28 cellular contexts compared by ENCODE assay signal in the genomic region with DNA sequence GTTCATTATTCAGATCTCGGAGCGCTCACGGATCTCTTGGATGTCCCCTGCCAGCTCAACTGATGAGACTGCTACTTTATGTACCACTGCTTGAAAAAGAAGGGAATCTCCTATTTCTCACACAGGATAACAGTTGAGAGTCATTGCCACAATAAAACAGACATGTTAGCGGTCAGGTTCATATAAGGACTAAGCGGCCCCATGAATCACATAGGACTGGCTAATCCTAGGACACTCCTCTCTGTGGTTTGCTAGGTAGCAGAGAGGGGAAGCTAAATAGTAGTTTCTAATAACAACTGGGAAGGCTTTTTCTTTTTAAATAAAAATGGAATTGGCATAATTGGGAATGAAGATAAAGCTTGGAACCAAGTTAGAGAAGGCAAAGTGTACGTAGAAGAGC. TPM values are rescaled to one million over a fixed set of nuclear protein-coding genes. Genes with fewer than 3 reads are reported as not detected.
DNase-seq lines count a peak whose midpoint lies in the region; ATAC-seq, FAIRE-seq and TF ChIP-seq lines count a peak whose summit lies in the region.
"Had no signal": no experiment of that assay in that cellular context is flagged by ENCODE, and none has a peak within 500 bp of the region (broad histone marks: within the 10 kb centered on the region; RNA-seq: fewer than 3 reads in every experiment).

No MANE protein-coding gene starts in this region.

- no peaks in the 10 kb centered on the region for H3K79me2 ChIP-seq in HepG2 (ENCODE audit: insufficient read depth, low read length)

- 83% methylated on average over 6 of the region's 6 CpGs for WGBS in HepG2 (ENCODE audit: low lambda C conversion rate)
- 82% methylated on average over 3 of the region's 6 CpGs for WGBS in right lobe of liver (ENCODE audit: insufficient coverage, low coverage, low lambda C conversion rate, missing lambda C conversion rate)
- 74 to 75% methylated on average over 6 of the region's 6 CpGs for WGBS in esophagus squamous epithelium, 2 donors

- H3K27ac ChIP-seq in HepG2 (ENCODE audit: extremely low read length, insufficient read depth, low read length) (no peak overlapping the region), right lobe of liver (no peak overlapping the region), RWPE2 (ENCODE audit: poor library complexity, severe bottlenecking) (peak overlapping the region; percentile 90), esophagus squamous epithelium (peak overlapping the region; percentile 52 to 85 (median 76))
- H3K27ac ChIP-seq: 22Rv1, heart left ventricle, upper lobe of right lung, WERI-Rb-1 had no signal

- 0 out of 5 replicates have a peak, but pooled peaks cover 0 to 4% of the 10 kb centered on the region in 2 experiments for H3K27me3 ChIP-seq in HepG2 (ENCODE audit: control insufficient read depth in 1 of 2, insufficient read depth in 2 of 2, low read length in 2 of 2)
- no peaks in the 10 kb centered on the region for H3K27me3 ChIP-seq in right lobe of liver
- H3K27me3 ChIP-seq in RWPE2 (ENCODE audit: insufficient read depth, poor library complexity, severe bottlenecking): no peaks in the 10 kb centered on the region
- peaks cover 0 to 4% (median 0%) of the 10 kb centered on the region in 4 donors for H3K27me3 ChIP-seq in esophagus squamous epithelium

- TF ChIP-seq CTCF in HepG2 (CRISPR knock-in tag; IDR thresholded peaks at IDR 0.05) (no peak), right lobe of liver (IDR thresholded peaks at IDR 0.05) (no peak), RWPE2 (IDR thresholded peaks at IDR 0.05; ENCODE audit: poor library complexity, severe bottlenecking) (no peak), esophagus squamous epithelium (IDR thresholded peaks at IDR 0.05) (no peak)

- no peak overlapping the region for H3K9ac ChIP-seq in HepG2 (ENCODE audit: insufficient read depth, low read depth, low read length)

- H3K9me3 ChIP-seq in HepG2 (ENCODE audit: low read length): no peaks in the 10 kb centered on the region
- H3K9me3 ChIP-seq in right lobe of liver: no peaks in the 10 kb centered on the region
- no peaks in the 10 kb centered on the region for H3K9me3 ChIP-seq in RWPE2 (ENCODE audit: severe bottlenecking)
- H3K9me3 ChIP-seq in esophagus squamous epithelium: no peaks in the 10 kb centered on the region
- H3K9me3 ChIP-seq: heart left ventricle, upper lobe of right lung had no signal

- H2AFZ ChIP-seq in HepG2 (ENCODE audit: low read length): no peak overlapping the region

- intact Hi-C loops in HepG2 (cut with micrococcal nuclease; ENCODE audit: unreplicated experiment): no loop called here
- intact Hi-C loops in right lobe of liver (cut with DNase I): no loop called here
- intact Hi-C loops in esophagus squamous epithelium (cut with DNase I): no loop called here

- TF ChIP-seq POLR2A in HepG2 (IDR thresholded peaks at IDR 0.05; ENCODE audit: insufficient read depth in 1 of 2, low read depth in 2 of 2, low read length in 2 of 2): no peak
- TF ChIP-seq POLR2A in right lobe of liver (IDR thresholded peaks at IDR 0.05): no peak
- no peak for TF ChIP-seq POLR2A in esophagus squamous epithelium (IDR thresholded peaks at IDR 0.05)

- ATAC-seq in HepG2: no peak
- no peak for ATAC-seq in right lobe of liver
- ATAC-seq in RWPE2 (ENCODE audit: low read depth): peak; percentile 95
- ATAC-seq in GM21717 (IDR thresholded peaks at IDR 0.05; ENCODE audit: unreplicated experiment): no peak
- ATAC-seq in GM19467 (IDR thresholded peaks at IDR 0.05; ENCODE audit: unreplicated experiment): no peak
- ATAC-seq: activated CD8-positive, alpha-beta memory T cell treated with anti-CD3 and anti-CD28 coated beads, Interleukin-2, amount 10 ng/mL, durations not matched to agents 7 days and 5 days; activated T-cell treated with anti-CD3 and anti-CD28 coated beads, Interleukin-2, amount 50 U/mL, for 72 hours; heart left ventricle; right cardiac atrium; Right ventricle myocardium inferior had no signal

- DNase-seq in HepG2 (ENCODE audit: low spot score): no peak
- DNase-seq in right lobe of liver: no peak
- no peak for DNase-seq in RWPE2 (ENCODE audit: low spot score)
- no peak for DNase-seq in esophagus squamous epithelium (lab: John Stamatoyannopoulos, UW)
- no peak for DNase-seq in NCI-H526 (lab: John Stamatoyannopoulos, UW)
- no peak for DNase-seq in activated effector memory CD4-positive, alpha-beta T cell treated with anti-CD3 and anti-CD28 coated beads, Interleukin-2, amount 50 U/mL, for 16 hours
- DNase-seq: activated CD4-positive, alpha-beta T cell treated with anti-CD3 and anti-CD28 coated beads, Interleukin-2, amount 50 U/mL, for 1 hour; activated CD8-positive, alpha-beta memory T cell treated with anti-CD3 and anti-CD28 coated beads, Interleukin-2, amount 10 ng/mL, durations not matched to agents 7 days and 5 days; activated naive CD4-positive, alpha-beta T cell treated with Interleukin-2 at 50 U/mL for 16 hours; activated T-cell treated with anti-CD3 and anti-CD28 coated beads, Interleukin-2, amount 50 U/mL, for 72 hours; CD4-positive, alpha-beta T cell; heart left ventricle; left cardiac atrium; MM.1S; NCI-H1417 treated with DMSO at 0.1 percent for 48 hours; NCI-H2081; NCI-H82; right cardiac atrium; stimulated activated CD4-positive, alpha-beta T cell treated with anti-CD3 and anti-CD28 coated beads, Interleukin-12 subunit alpha, Interleukin-12 subunit beta, amount 100 ng/mL, for 4 hours; stimulated activated CD4-positive, alpha-beta T cell treated with anti-CD3 and anti-CD28 coated beads, Interleukin-4, amount 100 ng/mL, for 1 hour; upper lobe of right lung; WERI-Rb-1 had no signal

- no TSS peak for BruUV-seq in HepG2 (replicated peaks; lab: Mats Ljungman, UMichigan)

- POLR2A ChIA-PET in HepG2 (lab: Yijun Ruan, JAX): interaction anchor here (2.5 kb wide), 2 partner anchors 11 to 15 kb away, joined by 8 to 20 read pairs; no protein-coding TSS in a partner anchor

- H3K4me3 ChIP-seq in HepG2 (replicated peaks in 1 of 3; ENCODE audit: insufficient read depth in 1 of 3, low read depth in 2 of 3, low read length in 3 of 3) (no peak overlapping the region), right lobe of liver (no peak overlapping the region), RWPE2 (ENCODE audit: severe bottlenecking) (no peak overlapping the region), esophagus squamous epithelium (no peak overlapping the region)
- H3K4me3 ChIP-seq: heart left ventricle, upper lobe of right lung had no signal

- peak overlapping the region; percentile 48; the same call in 1 of the 2 replicates for H3K4me2 ChIP-seq in HepG2 (ENCODE audit: low read depth, low read length)

- TF ChIP-seq RAD21 in HepG2 (CRISPR knock-in tag; IDR thresholded peaks at IDR 0.05): no peak

- no peak for TF ChIP-seq EP300 in HepG2 (IDR thresholded peaks at IDR 0.05; ENCODE audit: low read depth in 2 of 2, low read length in 2 of 2)
- TF ChIP-seq EP300 in HepG2 (CRISPR knock-in tag; IDR thresholded peaks at IDR 0.05; ENCODE audit: borderline replicate concordance): no peak

- H3K36me3 ChIP-seq in HepG2 (replicated peaks in 1 of 2; ENCODE audit: control insufficient read depth in 1 of 2, insufficient read depth in 2 of 2, low read length in 2 of 2): no peaks in the 10 kb centered on the region
- no peaks in the 10 kb centered on the region for H3K36me3 ChIP-seq in right lobe of liver
- H3K36me3 ChIP-seq in RWPE2 (ENCODE audit: low read depth): no peaks in the 10 kb centered on the region
- H3K36me3 ChIP-seq in esophagus squamous epithelium: no peaks in the 10 kb centered on the region
- H3K36me3 ChIP-seq: heart left ventricle, upper lobe of right lung, WERI-Rb-1 had no signal

- H3K4me1 ChIP-seq in HepG2 (ENCODE audit: insufficient read depth, low read length): peaks cover 59% of the 10 kb centered on the region
- H3K4me1 ChIP-seq in right lobe of liver: no peaks in the 10 kb centered on the region
- peaks cover 25% of the 10 kb centered on the region for H3K4me1 ChIP-seq in RWPE2 (ENCODE audit: insufficient read depth, poor library complexity, severe bottlenecking)
- H3K4me1 ChIP-seq in esophagus squamous epithelium: peaks cover 4 to 14% (median 5%) of the 10 kb centered on the region in 3 donors
- H3K4me1 ChIP-seq: heart left ventricle, upper lobe of right lung had no signal

- in situ Hi-C loops in HepG2 (cut with HindIII; ENCODE audit: extremely low pct_ligation_motif_present, low pct_unique_long_range_greater_than_20kb): no loop called here

- FAIRE-seq in HepG2 (lab: Jason Lieb, UNC): no peak
- FAIRE-seq: endothelial cell of umbilical vein had no signal

- CTCF ChIA-PET in HepG2 (lab: Yijun Ruan, JAX; ENCODE audit: low intra/inter-chr PET ratio, low total read pairs): no interaction called here

- no peaks in the 10 kb centered on the region for H4K20me1 ChIP-seq in HepG2 (ENCODE audit: insufficient read depth, low read length)

TF ChIP-seq in HepG2, 621 proteins besides CTCF, POLR2A, EP300 and RAD21:
- 0 out of 3 replicates have a peak, but pooled peaks have one; percentile 11 for TF ChIP-seq MXI1 (IDR thresholded peaks at IDR 0.05; ENCODE audit: borderline replicate concordance, low read depth, low read length)
- TF ChIP-seq HOXA7 (CRISPR knock-in tag; IDR thresholded peaks at IDR 0.05): no peak

RNA-seq across cellular contexts. Expression of a gene that starts 15.9 kb away (rescaled TPM):
- 12.5 and 15.3 TPM in 2 replicates for total RNA-seq in HepG2 (2016; rRNA removed; fragmentation: Illumina TruSeq; extraction: Trizol)
- 1.3 and 1.5 TPM in 2 replicates for total RNA-seq in HepG2 (2016; cell fraction: cytosol; rRNA removed; fragmentation: Illumina TruSeq; extraction: Trizol; ENCODE audit: low read depth)
- 11.9 and 15.9 TPM in 2 replicates for total RNA-seq in HepG2 (2016; cell fraction: insoluble cytoplasmic fraction; rRNA removed; fragmentation: Illumina TruSeq; extraction: Trizol)
- 7.3 and 8.5 TPM in 2 replicates for total RNA-seq in HepG2 (2016; cell fraction: membrane; rRNA removed; fragmentation: Illumina TruSeq; extraction: Trizol)
- 17.0 and 19.4 TPM in 2 replicates for total RNA-seq in HepG2 (2016; cell fraction: nucleus; rRNA removed; fragmentation: Illumina TruSeq; extraction: Trizol)
- 6.7 and 7.8 TPM in 2 replicates for polyA plus RNA-seq in HepG2 (2011; rRNA removed)
- 7.9 and 10.8 TPM in 2 replicates for polyA plus RNA-seq in HepG2 (2011; cell fraction: cytosol; rRNA removed)
- 9.1 and 10.7 TPM in 2 replicates for polyA plus RNA-seq in HepG2 (2011; cell fraction: nucleus; rRNA removed)
- 12.3 and 20.7 TPM in 2 replicates for polyA plus RNA-seq in HepG2 (2012)
- polyA plus RNA-seq in HepG2 (2016; cell fraction: cytosol; fragmentation: Illumina TruSeq; extraction: Trizol; ENCODE audit: low read depth): 1.3 and 1.4 TPM in 2 replicates
- polyA plus RNA-seq in HepG2 (2016; cell fraction: insoluble cytoplasmic fraction; fragmentation: Illumina TruSeq; extraction: Trizol; ENCODE audit: low read depth): 9.8 and 11.3 TPM in 2 replicates
- 4.6 and 4.7 TPM in 2 replicates for polyA plus RNA-seq in HepG2 (2016; cell fraction: membrane; fragmentation: Illumina TruSeq; extraction: Trizol; ENCODE audit: low read depth)
- polyA plus RNA-seq in HepG2 (2016; cell fraction: nucleus; fragmentation: Illumina TruSeq; extraction: Trizol; ENCODE audit: insufficient read depth, low read depth): 19.9 and 20.7 TPM in 2 replicates
- polyA minus RNA-seq in HepG2 (2011; rRNA and poly(A)+ RNA removed; ENCODE audit: low replicate concordance): 9.7 and 45.0 TPM in 2 replicates
- polyA minus RNA-seq in HepG2 (2011; cell fraction: cytosol; rRNA and poly(A)+ RNA removed): 14.3 and 16.0 TPM in 2 replicates
- polyA minus RNA-seq in HepG2 (2011; cell fraction: nucleus; rRNA and poly(A)+ RNA removed): 11.7 and 14.8 TPM in 2 replicates
- 1 to 10 TPM; 2.1 to 5.1 (median 4.4) TPM for total RNA-seq in right lobe of liver
- total RNA-seq in esophagus squamous epithelium: 10 to 100 TPM; 15.8 to 75.8 (median 52.0) TPM
- total RNA-seq: activated CD8-positive, alpha-beta memory T cell treated with anti-CD3 and anti-CD28 coated beads, Interleukin-2, amount 10 ng/mL, durations not matched to agents 7 days and 5 days; fibroblast of villous mesenchyme had no signal

Comparison
In these comparisons a context has a peak if more than half of its experiments do, and no peak if none do; other contexts are left out.
1. H3K27ac ChIP-seq: peak in RWPE2 (single experiment) and esophagus squamous epithelium (4 of 4); none in HepG2 (single experiment) and right lobe of liver (0 of 3).